ENCODE assay signal across 9 cellular contexts in genomic region chr1:1212780-1213152, GRCh38. TPM values are rescaled to one million over a fixed set of nuclear protein-coding genes. Genes with fewer than 3 reads are reported as not detected.
A peak's percentile ranks its signal among the peaks of the same experiment; 100 is the strongest.
DNase-seq lines count a peak whose midpoint lies in the region; ATAC-seq and TF ChIP-seq lines count a peak whose summit lies in the region.
"Had no signal": no experiment of that assay in that cellular context is flagged by ENCODE, and none has a peak within 500 bp of the region (broad histone marks: within the 10 kb centered on the region; RNA-seq: fewer than 3 reads in every experiment).

No MANE protein-coding gene starts in this region.

- intact Hi-C loops in lower lobe of right lung (cut with DNase I) = no loop called here

- ATAC-seq in lower lobe of right lung (peak; percentile 31 to 61), GM18870 (IDR thresholded peaks at IDR 0.05; ENCODE audit: unreplicated experiment) (no peak)

- no peak for TF ChIP-seq CTCF in lower lobe of right lung (IDR thresholded peaks at IDR 0.05)

- H3K9me3 ChIP-seq in lower lobe of right lung = no peaks in the 10 kb centered on the region

- H3K4me1 ChIP-seq in lower lobe of right lung (peaks cover 22% of the 10 kb centered on the region), urinary bladder (ENCODE audit: insufficient read depth) (no peaks in the 10 kb centered on the region)

- H3K36me3 ChIP-seq in lower lobe of right lung (peaks cover 21% of the 10 kb centered on the region), urinary bladder (ENCODE audit: insufficient read depth) (peaks cover 2% of the 10 kb centered on the region)

- WGBS in urinary bladder = 41% methylated on average over 18 of the region's 18 CpGs

- H3K27ac ChIP-seq in lower lobe of right lung (peak overlapping the region; percentile 71), urinary bladder (ENCODE audit: low read depth) (no peak overlapping the region)

- peak overlapping the region; percentile 54 for H3K4me3 ChIP-seq in lower lobe of right lung
- H3K4me3 ChIP-seq in urinary bladder (ENCODE audit: low read depth, low read length) = peak overlapping the region; percentile 31

- peaks cover 10% of the 10 kb centered on the region for H3K27me3 ChIP-seq in lower lobe of right lung (ENCODE audit: low read depth)

- peak; percentile 69 for DNase-seq in stimulated activated CD4-positive, alpha-beta T cell treated with anti-CD3 and anti-CD28 coated beads, Interleukin-15, amount 100 ng/mL, for 24 hours
- no peak for DNase-seq in stimulated activated CD4-positive, alpha-beta T cell treated with anti-CD3 and anti-CD28 coated beads, Interleukin-12 subunit alpha, Interleukin-12 subunit beta, amount 100 ng/mL, for 4 hours
- DNase-seq in activated gamma-delta T cell (lab: John Stamatoyannopoulos, UW) = peak; percentile 70
- DNase-seq in lower lobe of right lung = peak; percentile 77
- no peak for DNase-seq in A172 (ENCODE audit: low spot score)
- no peak for DNase-seq in H4 (ENCODE audit: low spot score)
- DNase-seq: Calu3 had no signal

RNA-seq across cellular contexts. Expression of gene TNFRSF4, which starts 1.2 kb away (rescaled TPM):
- 3.0 TPM for total RNA-seq in lower lobe of right lung
- total RNA-seq in urinary bladder = 0.48 TPM
- 2.2 TPM for polyA plus RNA-seq in urinary bladder
- not detected in 2 replicates for total RNA-seq in A172 (2014; rRNA removed; shearing (Covaris generic))
- total RNA-seq in H4 (2014; rRNA removed; shearing (Covaris generic)) = not detected in 2 replicates
- total RNA-seq: Calu3 had no signal

RNA-seq across cellular contexts. Expression of gene TNFRSF18, which starts 6.4 kb away (rescaled TPM):
- 0.47 TPM for total RNA-seq in lower lobe of right lung
- not detected for total RNA-seq in urinary bladder
- polyA plus RNA-seq in urinary bladder = 0.77 TPM
- not detected in 2 replicates for total RNA-seq in A172 (2014; rRNA removed; shearing (Covaris generic))
- total RNA-seq in H4 (2014; rRNA removed; shearing (Covaris generic)) = not detected in 2 replicates
- total RNA-seq: Calu3 had no signal

RNA-seq across cellular contexts. Expression of gene SDF4, which starts 19.0 kb away (rescaled TPM):
- 127 TPM for total RNA-seq in lower lobe of right lung
- total RNA-seq in urinary bladder = 36.7 TPM
- 176 TPM for polyA plus RNA-seq in urinary bladder
- 93.4 and 109 TPM in 2 replicates for total RNA-seq in A172 (2014; rRNA removed; shearing (Covaris generic))
- total RNA-seq in H4 (2014; rRNA removed; shearing (Covaris generic)) = 101 and 116 TPM in 2 replicates

RNA-seq across cellular contexts. Expression of gene B3GALT6, which starts 19.3 kb away (rescaled TPM):
- total RNA-seq in lower lobe of right lung = 13.7 TPM
- total RNA-seq in urinary bladder = 8.8 TPM
- 15.2 TPM for polyA plus RNA-seq in urinary bladder
- 30.7 and 38.8 TPM in 2 replicates for total RNA-seq in A172 (2014; rRNA removed; shearing (Covaris generic))
- total RNA-seq in H4 (2014; rRNA removed; shearing (Covaris generic)) = 20.5 and 29.6 TPM in 2 replicates

RNA-seq across cellular contexts. Expression of gene C1QTNF12, which starts 33.8 kb away (rescaled TPM):
- total RNA-seq in lower lobe of right lung = 1.2 TPM
- 0.53 TPM for total RNA-seq in urinary bladder
- polyA plus RNA-seq in urinary bladder = 0.99 TPM
- total RNA-seq in A172 (2014; rRNA removed; shearing (Covaris generic)) = not detected in 2 replicates
- total RNA-seq in H4 (2014; rRNA removed; shearing (Covaris generic)) = 0.21 TPM in 1 of 2 replicates, not detected in the other

Comparison
In these comparisons a context has a peak if more than half of its experiments do, and no peak if none do; other contexts are left out.
1. DNase-seq: peak in stimulated activated CD4-positive, alpha-beta T cell treated with anti-CD3 and anti-CD28 coated beads, Interleukin-15, amount 100 ng/mL, for 24 hours (single experiment), activated gamma-delta T cell (single experiment) and lower lobe of right lung (single experiment); none in stimulated activated CD4-positive, alpha-beta T cell treated with anti-CD3 and anti-CD28 coated beads, Interleukin-12 subunit alpha, Interleukin-12 subunit beta, amount 100 ng/mL, for 4 hours (single experiment), A172 (single experiment) and H4 (single experiment).